ENCODE assay signal across 11 cellular contexts in the genomic region with DNA sequence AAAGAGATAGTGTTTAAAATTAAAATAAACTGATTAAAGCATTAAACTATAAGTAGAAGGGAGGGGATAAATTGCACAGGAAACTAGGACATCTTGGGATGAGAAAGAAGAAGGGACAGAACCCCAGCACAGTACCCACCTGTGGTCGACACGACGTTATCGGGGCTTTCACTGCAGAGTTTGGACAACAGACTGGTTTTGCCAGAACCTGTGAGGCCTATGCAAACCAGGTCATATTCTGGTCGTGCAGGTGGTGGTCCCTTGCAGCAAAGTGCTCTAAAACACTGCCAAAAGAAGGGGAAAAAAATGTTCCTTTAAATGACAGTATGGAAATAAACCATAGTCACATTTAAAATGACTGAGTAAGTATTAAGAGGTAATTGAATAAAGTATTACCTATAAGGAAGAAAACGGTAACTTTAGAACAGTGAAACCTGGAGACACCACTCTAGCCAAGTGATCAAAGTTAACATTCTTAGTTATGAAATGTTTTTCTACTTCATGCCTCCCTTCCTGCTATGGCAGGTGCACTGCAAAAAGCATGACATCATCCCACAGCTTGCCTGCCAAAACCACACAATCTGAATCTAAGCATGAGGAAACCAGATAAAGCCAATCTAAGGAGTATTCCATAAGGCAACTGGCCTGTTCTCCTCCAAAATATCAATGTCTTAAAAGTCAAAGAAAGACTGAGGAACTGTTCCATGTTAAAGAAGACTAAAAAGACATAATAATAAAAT.
A peak's percentile ranks its signal among the peaks of the same experiment; 100 is the strongest.
DNase-seq lines count a peak whose midpoint lies in the region; ATAC-seq and TF ChIP-seq lines count a peak whose summit lies in the region.
"Had no signal": no experiment of that assay in that cellular context is flagged by ENCODE, and none has a peak within 500 bp of the region (broad histone marks: within the 10 kb centered on the region; RNA-seq: fewer than 3 reads in every experiment).

No MANE protein-coding gene starts in this region.

- H3K4me3 ChIP-seq in GM06990 (replicated peaks; ENCODE audit: low read depth, low read length), result no peak overlapping the region
- H3K4me3 ChIP-seq in osteoblast (ENCODE audit: insufficient read depth, low read length), result no peak overlapping the region

- H3K4me1 ChIP-seq in osteoblast (ENCODE audit: insufficient read depth, low read length), result no peaks in the 10 kb centered on the region

- H4K20me1 ChIP-seq in osteoblast (ENCODE audit: insufficient read depth, low read length), result peaks cover 3% of the 10 kb centered on the region

- H3K36me3 ChIP-seq in GM06990 (ENCODE audit: control insufficient read depth, insufficient read depth, low read length) (no peaks in the 10 kb centered on the region), osteoblast (ENCODE audit: insufficient read depth, low read length) (no peaks in the 10 kb centered on the region)

- peak; percentile 10 for DNase-seq in GM06990 (ENCODE audit: extremely low read depth, insufficient read length)
- peak; percentile 16 for DNase-seq in RPMI8226
- peak; percentile 30 for DNase-seq in kidney glomerular epithelial cell (lab: John Stamatoyannopoulos, UW)
- no peak for DNase-seq in osteoblast (ENCODE audit: insufficient read length, low spot score, missing footprints)
- no peak for DNase-seq in DMS79 treated with DMSO at 0.1 percent for 48 hours (lab: John Stamatoyannopoulos, UW)
- DNase-seq in GOT3 (lab: John Stamatoyannopoulos, UW), result no peak
- DNase-seq: activated naive CD8-positive, alpha-beta T cell treated with anti-CD3 and anti-CD28 coated beads, Interleukin-2, amount 50 U/mL, for 24 hours; NCI-H1694; T-helper 9 cell had no signal

- no peak overlapping the region for H3K4me2 ChIP-seq in osteoblast (ENCODE audit: insufficient read depth, low read length)

- no peaks in the 10 kb centered on the region for H3K79me2 ChIP-seq in osteoblast (ENCODE audit: insufficient read depth, low read length)

- no peak overlapping the region for H3K27ac ChIP-seq in osteoblast (ENCODE audit: low read depth, low read length)

- TF ChIP-seq CTCF in GM06990 (IDR thresholded peaks at IDR 0.05; ENCODE audit: insufficient read depth, low read length, poor library complexity, severe bottlenecking) (no peak), osteoblast (IDR thresholded peaks at IDR 0.05; ENCODE audit: extremely low read depth, low read depth, low read length) (no peak)

- ATAC-seq in HG02642 (IDR thresholded peaks at IDR 0.05; ENCODE audit: poor library complexity, unreplicated experiment), result peak; percentile 52
- ATAC-seq in HG03196 (IDR thresholded peaks at IDR 0.05; ENCODE audit: unreplicated experiment), result no peak
- ATAC-seq: activated naive CD8-positive, alpha-beta T cell treated with anti-CD3 and anti-CD28 coated beads, Interleukin-2, amount 50 U/mL, for 24 hours had no signal

- no peaks in the 10 kb centered on the region for H3K27me3 ChIP-seq in GM06990 (replicated peaks; ENCODE audit: control insufficient read depth, insufficient read depth, low read length)
- no peaks in the 10 kb centered on the region for H3K27me3 ChIP-seq in osteoblast (ENCODE audit: insufficient read depth, low read length)

- H3K9me3 ChIP-seq in osteoblast (ENCODE audit: low read depth, low read length), result no peaks in the 10 kb centered on the region

- H2AFZ ChIP-seq in osteoblast (ENCODE audit: low read length), result no peak overlapping the region

Comparison
In these comparisons a context has a peak if more than half of its experiments do, and no peak if none do; other contexts are left out.
1. DNase-seq: peak in GM06990 (single experiment), RPMI8226 (single experiment) and kidney glomerular epithelial cell (single experiment); none in osteoblast (single experiment), DMS79 treated with DMSO at 0.1 percent for 48 hours (single experiment) and GOT3 (single experiment).